ENCODE assay signal across 8 cellular contexts in genomic region chr11:116787436-116787785, GRCh38. TPM values are rescaled to one million over a fixed set of nuclear protein-coding genes. Genes with fewer than 3 reads are reported as not detected.
DNase-seq lines count a peak whose midpoint lies in the region; ATAC-seq, FAIRE-seq and TF ChIP-seq lines count a peak whose summit lies in the region.

No MANE protein-coding gene starts in this region.

- TF ChIP-seq CTCF in OCI-LY1 (IDR thresholded peaks at IDR 0.05; ENCODE audit: low read length) (no peak), epithelial cell of proximal tubule (conservative IDR thresholded peaks at IDR 0.05; ENCODE audit: low read depth, low read length) (no peak), pancreas (IDR thresholded peaks at IDR 0.05) (no peak)

- H3K9ac ChIP-seq in OCI-LY1 (ENCODE audit: low read length): peak overlapping the region; percentile 84

- no peak overlapping the region for H2AFZ ChIP-seq in OCI-LY1 (ENCODE audit: low read length)

- peaks cover 28% of the 10 kb centered on the region for H3K4me1 ChIP-seq in OCI-LY1 (ENCODE audit: insufficient read depth, low read length, severe bottlenecking)
- peaks cover 13 to 23% (median 19%) of the 10 kb centered on the region in 3 donors for H3K4me1 ChIP-seq in pancreas

- peak overlapping the region; percentile 98 for H3K4me2 ChIP-seq in OCI-LY1 (ENCODE audit: low read length)

- H3K4me3 ChIP-seq in OCI-LY1 (ENCODE audit: low read depth, low read length, poor library complexity, severe bottlenecking) (peak overlapping the region; percentile 89), epithelial cell of proximal tubule (ENCODE audit: low read depth, low read length) (peak overlapping the region; percentile 89), pancreas (peak overlapping the region; percentile 91 to 98 (median 94))

- peaks cover 10% of the 10 kb centered on the region; the same call in 1 of the 2 replicates for H3K79me2 ChIP-seq in OCI-LY1 (ENCODE audit: insufficient read depth, low read length)

- no peaks in the 10 kb centered on the region for H3K9me3 ChIP-seq in OCI-LY1 (ENCODE audit: low read length)
- no peaks in the 10 kb centered on the region for H3K9me3 ChIP-seq in pancreas

- DNase-seq in GM19239 (ENCODE audit: insufficient read length, low spot score) (no peak), epithelial cell of proximal tubule (ENCODE audit: low read depth) (no peak), pancreas (no peak), NCI-H748 (lab: John Stamatoyannopoulos, UW; ENCODE audit: unreplicated experiment) (no peak), Ammon's horn (ENCODE audit: low spot score) (no peak)

- H3K36me3 ChIP-seq in OCI-LY1 (ENCODE audit: insufficient read depth, low read length) (peaks cover 43% of the 10 kb centered on the region), pancreas (peaks cover 4 to 33% (median 15%) of the 10 kb centered on the region in 3 donors)

- peak; percentile 40 for FAIRE-seq in GM19239 (lab: Jason Lieb, UNC)
- no peak for FAIRE-seq in pancreas (lab: Jason Lieb, UNC)

- ATAC-seq in pancreas (peak in 2 of 4 donors; percentile 8 to 9), HG03108 (IDR thresholded peaks at IDR 0.05; ENCODE audit: unreplicated experiment) (no peak), GM21447 (IDR thresholded peaks at IDR 0.05; ENCODE audit: unreplicated experiment) (no peak)

- H3K9me2 ChIP-seq in OCI-LY1 (ENCODE audit: low read depth, low read length): no peaks in the 10 kb centered on the region

- H3K27ac ChIP-seq in OCI-LY1 (ENCODE audit: low read depth, low read length, poor library complexity, severe bottlenecking) (no peak overlapping the region), pancreas (peak overlapping the region; percentile 62 to 83 (median 71))

- no peaks in the 10 kb centered on the region for H3F3A ChIP-seq in OCI-LY1 (ENCODE audit: insufficient read depth, low read length)

- intact Hi-C loops in pancreas (cut with DNase I): loop anchor here in 1 of 3 donors (10.0 kb wide), 1 partner anchor 317 kb away; no protein-coding TSS in a partner anchor

- H3K27me3 ChIP-seq in OCI-LY1 (ENCODE audit: insufficient read depth, low read length): no peaks in the 10 kb centered on the region
- H3K27me3 ChIP-seq in pancreas: no peaks in the 10 kb centered on the region

- H4K20me1 ChIP-seq in OCI-LY1 (ENCODE audit: insufficient read depth, low read length): no peaks in the 10 kb centered on the region

- WGBS in pancreas, 2 donors: 0% methylated on average over 15 of the region's 15 CpGs

RNA-seq across cellular contexts. Expression of gene ZPR1, which starts 0.4 kb away (rescaled TPM):
- total RNA-seq in epithelial cell of proximal tubule (39.4 and 64.4 TPM in 2 replicates), pancreas (10 to 100 TPM; 15.9 to 35.5 (median 23.4) TPM)
- 10 to 100 TPM; 10.8 to 16.6 TPM for polyA plus RNA-seq in pancreas

RNA-seq across cellular contexts. Expression of gene APOA5, which starts 4.3 kb away (rescaled TPM):
- total RNA-seq in epithelial cell of proximal tubule: not detected in 2 replicates
- 1 to 10 TPM in 1 of 6 donors, under 1 TPM in 3, not detected in 2; 0.60 to 1.5 (median 0.81) TPM for total RNA-seq in pancreas
- 1 to 10 TPM; 1.3 to 4.0 TPM for polyA plus RNA-seq in pancreas

RNA-seq across cellular contexts. Expression of gene BUD13, which starts 14.6 kb away (rescaled TPM):
- total RNA-seq in epithelial cell of proximal tubule (27.7 and 33.7 TPM in 2 replicates), pancreas (1 to 10 TPM; 5.2 to 8.5 (median 6.2) TPM)
- 10 to 100 TPM; 10.0 to 15.6 TPM for polyA plus RNA-seq in pancreas

RNA-seq across cellular contexts. Expression of gene APOA4, which starts 35.7 kb away (rescaled TPM):
- total RNA-seq in epithelial cell of proximal tubule: not detected in 2 replicates
- total RNA-seq in pancreas: not detected
- under 1 TPM in 1 of 2 donors, not detected in 1; 0.33 TPM for polyA plus RNA-seq in pancreas

RNA-seq across cellular contexts. Expression of gene APOC3, which starts 42.3 kb away (rescaled TPM):
- total RNA-seq in epithelial cell of proximal tubule: not detected in 2 replicates
- total RNA-seq in pancreas: 1 to 10 TPM in 1 of 6 donors, not detected in 5; 3.7 TPM
- 1 to 10 TPM in 1 of 2 donors, not detected in 1; 2.9 TPM for polyA plus RNA-seq in pancreas
